ENCODE assay signal across 18 cellular contexts in genomic region chr18:7914834-7915670, GRCh38.
DNase-seq lines count a peak whose midpoint lies in the region; ATAC-seq, FAIRE-seq and TF ChIP-seq lines count a peak whose summit lies in the region.
"Had no signal": no experiment of that assay in that cellular context is flagged by ENCODE, and none has a peak within 500 bp of the region (broad histone marks: within the 10 kb centered on the region; RNA-seq: fewer than 3 reads in every experiment).

No MANE protein-coding gene starts in this region.

- peaks cover 34% of the 10 kb centered on the region for H3K4me1 ChIP-seq in HepG2 (ENCODE audit: insufficient read depth, low read length)
- H3K4me1 ChIP-seq: BLaER1, HAP-1 had no signal

- H2AFZ ChIP-seq in HepG2 (ENCODE audit: low read length), result no peak overlapping the region

- FAIRE-seq in D721Med (lab: Jason Lieb, UNC) (peak; percentile 72), HepG2 (lab: Jason Lieb, UNC) (no peak)
- FAIRE-seq: GM12891, GM18507, H54 had no signal

- TF ChIP-seq EP300 in HepG2 (IDR thresholded peaks at IDR 0.05; ENCODE audit: low read depth in 2 of 2, low read length in 2 of 2), result peak in 1 of 2 experiments; percentile 45; a peak in 1 of 4 replicates
- TF ChIP-seq EP300 in HepG2 (CRISPR knock-in tag; IDR thresholded peaks at IDR 0.05; ENCODE audit: borderline replicate concordance), result no peak

- DNase-seq in D721Med (ENCODE audit: insufficient read length, low spot score) (no peak), HepG2 (ENCODE audit: low spot score) (peak; percentile 60), NCI-H748 (lab: John Stamatoyannopoulos, UW; ENCODE audit: unreplicated experiment) (no peak), NCI-H748 treated with DMSO at 0.1 percent for 48 hours (lab: John Stamatoyannopoulos, UW) (no peak)
- DNase-seq: CD4-positive, alpha-beta T cell; CD8-positive, alpha-beta memory T cell; DMS53; DMS79 treated with DMSO at 0.1 percent for 48 hours; GF-D8; GOT3; HFFc6 had no signal

- no peaks in the 10 kb centered on the region for H4K20me1 ChIP-seq in HepG2 (ENCODE audit: insufficient read depth, low read length)
- H4K20me1 ChIP-seq: BLaER1 had no signal

- in situ Hi-C loops in HepG2 (cut with HindIII; ENCODE audit: extremely low pct_ligation_motif_present, low pct_unique_long_range_greater_than_20kb), result no loop called here

- no peaks in the 10 kb centered on the region for H3K9me3 ChIP-seq in HepG2 (ENCODE audit: low read length)

- H3K9ac ChIP-seq in HepG2 (ENCODE audit: insufficient read depth, low read depth, low read length), result no peak overlapping the region
- H3K9ac ChIP-seq: BLaER1 had no signal

- H3K79me2 ChIP-seq in HepG2 (ENCODE audit: insufficient read depth, low read length), result no peaks in the 10 kb centered on the region

- no peak for TF ChIP-seq POLR2A in HepG2 (IDR thresholded peaks at IDR 0.05; ENCODE audit: insufficient read depth in 1 of 2, low read depth in 2 of 2, low read length in 2 of 2)

- 48% methylated on average over 5 of the region's 5 CpGs for WGBS in HepG2 (ENCODE audit: low lambda C conversion rate)

- POLR2A ChIA-PET in HepG2 (lab: Yijun Ruan, JAX), result no interaction called here

- no peaks in the 10 kb centered on the region for H3K27me3 ChIP-seq in HepG2 (ENCODE audit: control insufficient read depth in 1 of 2, insufficient read depth in 2 of 2, low read length in 2 of 2)
- H3K27me3 ChIP-seq: BLaER1 had no signal

- intact Hi-C loops in HepG2 (cut with micrococcal nuclease; ENCODE audit: unreplicated experiment), result no loop called here

- no peaks in the 10 kb centered on the region for H3K36me3 ChIP-seq in HepG2 (replicated peaks in 1 of 2; ENCODE audit: control insufficient read depth in 1 of 2, insufficient read depth in 2 of 2, low read length in 2 of 2)
- H3K36me3 ChIP-seq: BLaER1, HAP-1 had no signal

- CTCF ChIA-PET in HepG2 (lab: Yijun Ruan, JAX; ENCODE audit: low intra/inter-chr PET ratio, low total read pairs), result no interaction called here

- H3K4me2 ChIP-seq in HepG2 (ENCODE audit: low read depth, low read length), result 0 out of 2 replicates have a peak overlapping the region, but pooled peaks have one; percentile 11
- H3K4me2 ChIP-seq: BLaER1 had no signal

- ATAC-seq in HepG2, result peak; percentile 59; the same call in 2 of the 3 replicates
- no peak for ATAC-seq in HG03521 (IDR thresholded peaks at IDR 0.05; ENCODE audit: unreplicated experiment)

- TF ChIP-seq CTCF in D721Med (IDR thresholded peaks at IDR 0.05; ENCODE audit: insufficient read depth, missing control alignments) (no peak), VCaP (conservative IDR thresholded peaks at IDR 0.05) (no peak), HepG2 (CRISPR knock-in tag; IDR thresholded peaks at IDR 0.05) (no peak)

- no peak for TF ChIP-seq RAD21 in HepG2 (CRISPR knock-in tag; IDR thresholded peaks at IDR 0.05)

- H3K27ac ChIP-seq in VCaP (peak overlapping the region; percentile 47), HepG2 (ENCODE audit: extremely low read length, insufficient read depth, low read length) (peak overlapping the region; percentile 23)
- H3K27ac ChIP-seq: BLaER1 had no signal

- no TSS peak for BruUV-seq in HepG2 (replicated peaks; lab: Mats Ljungman, UMichigan)

- peak overlapping the region in 1 of 3 experiments; percentile 17; a peak in 1 of 6 replicates for H3K4me3 ChIP-seq in HepG2 (replicated peaks in 1 of 3; ENCODE audit: insufficient read depth in 1 of 3, low read depth in 2 of 3, low read length in 3 of 3)
- H3K4me3 ChIP-seq: BLaER1, HAP-1 had no signal

TF ChIP-seq in HepG2, 621 proteins besides CTCF, POLR2A, EP300 and RAD21 (continues in another document):
- TF ChIP-seq GFI1 (CRISPR knock-in tag; IDR thresholded peaks at IDR 0.05; ENCODE audit: borderline replicate concordance) (peak; percentile 62; the same call in 1 of the 2 replicates), REPIN1 (CRISPR knock-in tag; IDR thresholded peaks at IDR 0.05; ENCODE audit: borderline replicate concordance, low read depth) (no peak), ZFX (CRISPR knock-in tag; IDR thresholded peaks at IDR 0.05; ENCODE audit: low read depth) (no peak), SOX13 (IDR thresholded peaks at IDR 0.05) (no peak), SOX13 (CRISPR knock-in tag; conservative IDR thresholded peaks at IDR 0.05 in 1 of 2, IDR thresholded peaks at IDR 0.05 in 1 of 2) (0 out of 4 replicates have a peak, but pooled peaks of 1 of the 2 experiments have one; percentile 10), GATAD2A (CRISPR knock-in tag; IDR thresholded peaks at IDR 0.05) (peak; percentile 51; the same call in 1 of the 2 replicates), ZSCAN25 (CRISPR knock-in tag; IDR thresholded peaks at IDR 0.05) (no peak), HNF4A (CRISPR knock-in tag; IDR thresholded peaks at IDR 0.05) (peak; percentile 68), RFX1 (IDR thresholded peaks at IDR 0.05) (no peak), MIXL1 (CRISPR knock-in tag; IDR thresholded peaks at IDR 0.05) (peak; percentile 53; the same call in 1 of the 2 replicates), HMG20A (CRISPR knock-in tag; IDR thresholded peaks at IDR 0.05; ENCODE audit: borderline replicate concordance) (peak; percentile 27; the same call in 1 of the 2 replicates), BCL6 (CRISPR knock-in tag; IDR thresholded peaks at IDR 0.05) (0 out of 2 replicates have a peak, but pooled peaks have one; percentile 17), EHMT2 (IDR thresholded peaks at IDR 0.05; ENCODE audit: borderline replicate concordance, low read depth, low read length) (peak; percentile 23; the same call in 1 of the 2 replicates), FOXJ3 (CRISPR knock-in tag; IDR thresholded peaks at IDR 0.05; ENCODE audit: borderline replicate concordance) (0 out of 2 replicates have a peak, but pooled peaks have one; percentile 23), FOXA3 (CRISPR knock-in tag; IDR thresholded peaks at IDR 0.05) (peak; percentile 15; the same call in 1 of the 2 replicates)
- TF ChIP-seq, protein P1, sequence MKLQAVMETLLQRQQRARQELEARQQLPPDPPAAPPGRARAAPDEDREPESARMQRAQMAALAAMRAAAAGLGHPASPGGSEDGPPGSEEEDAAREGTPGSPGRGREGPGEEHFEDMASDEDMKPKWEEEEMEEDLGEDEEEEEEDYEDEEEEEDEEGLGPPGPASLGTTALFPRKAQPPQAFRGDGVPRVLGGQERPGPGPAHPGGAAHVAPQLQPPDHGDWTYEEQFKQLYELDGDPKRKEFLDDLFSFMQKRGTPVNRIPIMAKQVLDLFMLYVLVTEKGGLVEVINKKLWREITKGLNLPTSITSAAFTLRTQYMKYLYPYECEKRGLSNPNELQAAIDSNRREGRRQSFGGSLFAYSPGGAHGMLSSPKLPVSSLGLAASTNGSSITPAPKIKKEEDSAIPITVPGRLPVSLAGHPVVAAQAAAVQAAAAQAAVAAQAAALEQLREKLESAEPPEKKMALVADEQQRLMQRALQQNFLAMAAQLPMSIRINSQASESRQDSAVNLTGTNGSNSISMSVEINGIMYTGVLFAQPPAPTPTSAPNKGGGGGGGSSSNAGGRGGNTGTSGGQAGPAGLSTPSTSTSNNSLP (IDR thresholded peaks at IDR 0.05; ENCODE audit: low read depth, low read length), result peak; percentile 89
- TF ChIP-seq, protein P2, sequence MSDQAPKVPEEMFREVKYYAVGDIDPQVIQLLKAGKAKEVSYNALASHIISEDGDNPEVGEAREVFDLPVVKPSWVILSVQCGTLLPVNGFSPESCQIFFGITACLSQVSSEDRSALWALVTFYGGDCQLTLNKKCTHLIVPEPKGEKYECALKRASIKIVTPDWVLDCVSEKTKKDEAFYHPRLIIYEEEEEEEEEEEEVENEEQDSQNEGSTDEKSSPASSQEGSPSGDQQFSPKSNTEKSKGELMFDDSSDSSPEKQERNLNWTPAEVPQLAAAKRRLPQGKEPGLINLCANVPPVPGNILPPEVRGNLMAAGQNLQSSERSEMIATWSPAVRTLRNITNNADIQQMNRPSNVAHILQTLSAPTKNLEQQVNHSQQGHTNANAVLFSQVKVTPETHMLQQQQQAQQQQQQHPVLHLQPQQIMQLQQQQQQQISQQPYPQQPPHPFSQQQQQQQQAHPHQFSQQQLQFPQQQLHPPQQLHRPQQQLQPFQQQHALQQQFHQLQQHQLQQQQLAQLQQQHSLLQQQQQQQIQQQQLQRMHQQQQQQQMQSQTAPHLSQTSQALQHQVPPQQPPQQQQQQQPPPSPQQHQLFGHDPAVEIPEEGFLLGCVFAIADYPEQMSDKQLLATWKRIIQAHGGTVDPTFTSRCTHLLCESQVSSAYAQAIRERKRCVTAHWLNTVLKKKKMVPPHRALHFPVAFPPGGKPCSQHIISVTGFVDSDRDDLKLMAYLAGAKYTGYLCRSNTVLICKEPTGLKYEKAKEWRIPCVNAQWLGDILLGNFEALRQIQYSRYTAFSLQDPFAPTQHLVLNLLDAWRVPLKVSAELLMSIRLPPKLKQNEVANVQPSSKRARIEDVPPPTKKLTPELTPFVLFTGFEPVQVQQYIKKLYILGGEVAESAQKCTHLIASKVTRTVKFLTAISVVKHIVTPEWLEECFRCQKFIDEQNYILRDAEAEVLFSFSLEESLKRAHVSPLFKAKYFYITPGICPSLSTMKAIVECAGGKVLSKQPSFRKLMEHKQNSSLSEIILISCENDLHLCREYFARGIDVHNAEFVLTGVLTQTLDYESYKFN (CRISPR knock-in tag; conservative IDR thresholded peaks at IDR 0.05), result peak; percentile 46
